8 cellular contexts compared by ENCODE assay signal in the genomic region with DNA sequence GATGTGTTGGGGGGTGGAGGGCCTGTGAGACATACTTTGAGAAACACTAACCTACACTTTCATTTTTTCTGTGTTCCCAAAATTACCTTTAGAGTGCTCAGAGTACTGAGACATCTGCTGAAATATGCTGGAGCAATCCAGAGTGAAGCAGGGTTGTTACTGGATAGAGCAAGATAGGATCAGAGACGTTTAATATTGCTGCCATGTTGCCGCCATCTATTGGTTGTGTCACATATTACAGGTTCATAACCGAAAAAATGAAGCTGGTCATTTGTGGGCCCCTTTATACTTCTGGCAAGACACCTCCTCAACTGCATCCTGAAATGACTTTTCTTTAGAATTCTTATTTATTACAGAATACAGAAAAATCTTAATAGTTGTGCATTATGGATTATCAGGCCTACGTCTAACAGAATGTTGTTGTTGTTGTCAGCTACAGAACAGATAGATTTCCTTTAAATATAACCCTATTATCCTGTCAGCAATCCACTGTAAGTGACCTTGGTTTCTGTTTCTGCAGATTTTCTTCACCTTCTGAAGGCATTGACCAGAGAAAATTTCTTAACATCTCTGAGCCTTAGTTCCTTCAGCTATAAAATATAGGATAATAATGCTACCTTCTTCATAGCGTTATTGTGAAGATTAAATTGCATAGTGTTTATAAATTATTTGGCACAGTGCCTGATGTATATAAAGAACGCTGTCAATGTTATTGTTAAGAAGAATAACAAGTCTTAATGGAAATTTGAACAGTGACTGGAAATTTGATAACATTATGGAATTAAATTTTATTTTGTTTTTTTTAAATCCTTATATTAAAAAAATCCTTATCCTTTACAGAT. TPM values are rescaled to one million over a fixed set of nuclear protein-coding genes. Genes with fewer than 3 reads are reported as not detected.
A peak's percentile ranks its signal among the peaks of the same experiment; 100 is the strongest.
DNase-seq lines count a peak whose midpoint lies in the region; ATAC-seq and TF ChIP-seq lines count a peak whose summit lies in the region.

No MANE protein-coding gene starts in this region.

- no peaks in the 10 kb centered on the region for H3K9me3 ChIP-seq in CD4-positive, alpha-beta T cell (ENCODE audit: control insufficient read depth, low read length)
- no peaks in the 10 kb centered on the region for H3K9me3 ChIP-seq in cardiac muscle cell (ENCODE audit: low read depth)

- no peaks in the 10 kb centered on the region for H3K27me3 Mint-ChIP-seq in CD4-positive, alpha-beta T cell
- H3K27me3 Mint-ChIP-seq in activated T-helper 2 cell treated with anti-CD3 and anti-CD28 coated beads, Interferon-gamma antibody, Interleukin-2, Interleukin-4, amounts not matched to agents 10 μg/mL and 5 μg/mL and 100 μg/mL, durations not matched to agents 14 hours and 24 hours and 36 hours (ENCODE audit: low read depth) = peaks cover 8% of the 10 kb centered on the region

- POLR2A ChIA-PET in CD4-positive, alpha-beta T cell (lab: Charles Lee) = interaction anchor here (0.6 to 8.4 kb wide), 14 partner anchors 10 to 706 kb away, joined by 3 to 152 read pairs (median 4); partner anchors contain the start of genes CBLL1, DLD and HBP1

- H3K27ac ChIP-seq in CD4-positive, alpha-beta T cell (ENCODE audit: low read depth, low read length) = no peak overlapping the region
- no peak overlapping the region for H3K27ac ChIP-seq in cardiac muscle cell

- no peaks in the 10 kb centered on the region for H3K36me3 Mint-ChIP-seq in CD4-positive, alpha-beta T cell (ENCODE audit: low read depth)
- H3K36me3 Mint-ChIP-seq in activated T-helper 2 cell treated with anti-CD3 and anti-CD28 coated beads, Interferon-gamma antibody, Interleukin-2, Interleukin-4, amounts not matched to agents 10 μg/mL and 5 μg/mL and 100 μg/mL, durations not matched to agents 14 hours and 24 hours and 36 hours (ENCODE audit: low read depth) = no peaks in the 10 kb centered on the region

- intact Hi-C loops in CD4-positive, alpha-beta T cell (cut with DNase I, micrococcal nuclease) = loop anchor here (1.0 to 10.0 kb wide), 4 partner anchors 131 to 1010 kb away; partner anchors contain the start of genes CBLL1 (in 1 of the 2) and PIK3CG (in 1 of the 2)
- intact Hi-C loops in activated T-helper 2 cell treated with anti-CD3 and anti-CD28 coated beads, Interferon-gamma antibody, Interleukin-2, Interleukin-4, amounts not matched to agents 10 μg/mL and 5 μg/mL and 100 μg/mL, durations not matched to agents 14 hours and 24 hours and 36 hours (cut with micrococcal nuclease) = loop anchor here (1.0 to 10.0 kb wide), 5 partner anchors 132 to 710 kb away; partner anchors contain the start of genes COG5, DUS4L, HBP1 and SLC26A4

- DNase-seq in CD4-positive, alpha-beta T cell = peak in 3 of 10 experiments; percentile 14 to 18 (median 16)
- DNase-seq in NCI-H82 treated with DMSO at 0.1 percent for 48 hours (lab: John Stamatoyannopoulos, UW; ENCODE audit: unreplicated experiment) (peak; percentile 49), cardiac muscle cell (ENCODE audit: low read depth in 1 of 2, low spot score in 1 of 2) (peak; percentile 68 to 80), putamen (ENCODE audit: low spot score) (peak; percentile 55), KG1 (lab: John Stamatoyannopoulos, UW) (no peak)
- peak; percentile 24 for DNase-seq in activated T-helper 2 cell treated with anti-CD3 and anti-CD28 coated beads, Interferon-gamma antibody, Interleukin-2, Interleukin-4, amounts not matched to agents 10 μg/mL and 5 μg/mL and 100 μg/mL, durations not matched to agents 14 hours and 24 hours and 36 hours (ENCODE audit: low spot score)

- TF ChIP-seq CTCF in CD4-positive, alpha-beta T cell (IDR thresholded peaks at IDR 0.05) = peak; percentile 86
- peak; percentile 71 for TF ChIP-seq CTCF in cardiac muscle cell (IDR thresholded peaks at IDR 0.05; ENCODE audit: low read depth, low read length)

- H3K4me3 Mint-ChIP-seq in CD4-positive, alpha-beta T cell = no peak overlapping the region
- no peak overlapping the region for H3K4me3 Mint-ChIP-seq in activated T-helper 2 cell treated with anti-CD3 and anti-CD28 coated beads, Interferon-gamma antibody, Interleukin-2, Interleukin-4, amounts not matched to agents 10 μg/mL and 5 μg/mL and 100 μg/mL, durations not matched to agents 14 hours and 24 hours and 36 hours (ENCODE audit: low read depth)

- peak; percentile 70 for ATAC-seq in CD4-positive, alpha-beta T cell (ENCODE audit: poor library complexity)
- ATAC-seq in GM18858 (IDR thresholded peaks at IDR 0.05; ENCODE audit: unreplicated experiment) = peak; percentile 53
- ATAC-seq in HG03571 (IDR thresholded peaks at IDR 0.05; ENCODE audit: unreplicated experiment) = peak; percentile 68

- no peak overlapping the region for H3K4me3 ChIP-seq in cardiac muscle cell

- H3K4me1 Mint-ChIP-seq in CD4-positive, alpha-beta T cell (ENCODE audit: low read depth) = peaks cover 69% of the 10 kb centered on the region
- peaks cover 37% of the 10 kb centered on the region for H3K4me1 Mint-ChIP-seq in activated T-helper 2 cell treated with anti-CD3 and anti-CD28 coated beads, Interferon-gamma antibody, Interleukin-2, Interleukin-4, amounts not matched to agents 10 μg/mL and 5 μg/mL and 100 μg/mL, durations not matched to agents 14 hours and 24 hours and 36 hours (ENCODE audit: low read depth)

- peak overlapping the region; percentile 73 for H3K27ac Mint-ChIP-seq in CD4-positive, alpha-beta T cell
- no peak overlapping the region for H3K27ac Mint-ChIP-seq in activated T-helper 2 cell treated with anti-CD3 and anti-CD28 coated beads, Interferon-gamma antibody, Interleukin-2, Interleukin-4, amounts not matched to agents 10 μg/mL and 5 μg/mL and 100 μg/mL, durations not matched to agents 14 hours and 24 hours and 36 hours

- H3K27me3 ChIP-seq in CD4-positive, alpha-beta T cell (ENCODE audit: control insufficient read depth, insufficient read depth, low read length) = no peaks in the 10 kb centered on the region
- H3K27me3 ChIP-seq in cardiac muscle cell = no peaks in the 10 kb centered on the region

- H3K9me3 Mint-ChIP-seq in CD4-positive, alpha-beta T cell = no peaks in the 10 kb centered on the region
- no peaks in the 10 kb centered on the region for H3K9me3 Mint-ChIP-seq in activated T-helper 2 cell treated with anti-CD3 and anti-CD28 coated beads, Interferon-gamma antibody, Interleukin-2, Interleukin-4, amounts not matched to agents 10 μg/mL and 5 μg/mL and 100 μg/mL, durations not matched to agents 14 hours and 24 hours and 36 hours

- CTCF ChIA-PET in CD4-positive, alpha-beta T cell (lab: Charles Lee) = interaction anchor here (0.6 to 2.9 kb wide), 16 partner anchors 10 to 760 kb away, joined by 3 to 30 read pairs (median 4); partner anchors contain the start of genes CBLL1 and DLD

- no peaks in the 10 kb centered on the region for H3K4me1 ChIP-seq in cardiac muscle cell (ENCODE audit: low read depth)

- H3K36me3 ChIP-seq in cardiac muscle cell = no peaks in the 10 kb centered on the region

RNA-seq across cellular contexts. Expression of gene DLD, which starts 16.2 kb away (rescaled TPM):
- 10 to 100 TPM; 74.3 to 74.9 TPM for total RNA-seq in CD4-positive, alpha-beta T cell
- 104 and 108 TPM in 2 replicates for total RNA-seq in activated T-helper 2 cell treated with anti-CD3 and anti-CD28 coated beads, Interferon-gamma antibody, Interleukin-2, Interleukin-4, amounts not matched to agents 10 μg/mL and 5 μg/mL and 100 μg/mL, durations not matched to agents 14 hours and 24 hours and 36 hours
- 112 and 250 TPM in 2 replicates for total RNA-seq in cardiac muscle cell
- polyA plus RNA-seq in cardiac muscle cell = 175 and 199 TPM in 2 replicates
